Comparison of ENCODE assay signal across 19 cellular contexts in genomic region chr10:85188770-85189484, GRCh38.
"Had no signal": no experiment of that assay in that cellular context is flagged by ENCODE, and none has a peak within 500 bp of the region (broad histone marks: within the 10 kb centered on the region; RNA-seq: fewer than 3 reads in every experiment).

No MANE protein-coding gene starts in this region.

- DNase-seq: dermis blood vessel endothelial cell; dorsolateral prefrontal cortex; effector CD4-positive, alpha-beta T cell; effector memory CD4-positive, alpha-beta T cell; esophagus squamous epithelium; foreskin fibroblast; foreskin melanocyte; gastrocnemius medialis; glutamatergic neuron; head of caudate nucleus; heart right ventricle; hippocampal formation; left cardiac atrium; left ventricle myocardium inferior; lower lobe of right lung; mesenchymal stem cell; mucosa of descending colon; naive B cell had no signal

- H3K4me3 ChIP-seq: coronary artery, dorsolateral prefrontal cortex, esophagus squamous epithelium, gastrocnemius medialis, heart right ventricle, left ventricle myocardium inferior, lower lobe of right lung, mucosa of descending colon had no signal

- H3K9me3 ChIP-seq: esophagus squamous epithelium, gastrocnemius medialis, left ventricle myocardium inferior, mucosa of descending colon had no signal

- H3K4me1 ChIP-seq: esophagus squamous epithelium, gastrocnemius medialis, heart right ventricle, left ventricle myocardium inferior, lower lobe of right lung had no signal

- H3K27ac ChIP-seq: coronary artery, dorsolateral prefrontal cortex, esophagus squamous epithelium, gastrocnemius medialis, heart right ventricle, left ventricle myocardium inferior, lower lobe of right lung had no signal

- H3K27me3 ChIP-seq: esophagus squamous epithelium, gastrocnemius medialis, heart right ventricle had no signal

- ATAC-seq: gastrocnemius medialis, heart right ventricle, left cardiac atrium, lower lobe of right lung, mucosa of descending colon had no signal

- H3K36me3 ChIP-seq: esophagus squamous epithelium, gastrocnemius medialis, heart right ventricle, left ventricle myocardium inferior, lower lobe of right lung had no signal
